Comparison of ENCODE assay signal across 8 cellular contexts in the genomic region with DNA sequence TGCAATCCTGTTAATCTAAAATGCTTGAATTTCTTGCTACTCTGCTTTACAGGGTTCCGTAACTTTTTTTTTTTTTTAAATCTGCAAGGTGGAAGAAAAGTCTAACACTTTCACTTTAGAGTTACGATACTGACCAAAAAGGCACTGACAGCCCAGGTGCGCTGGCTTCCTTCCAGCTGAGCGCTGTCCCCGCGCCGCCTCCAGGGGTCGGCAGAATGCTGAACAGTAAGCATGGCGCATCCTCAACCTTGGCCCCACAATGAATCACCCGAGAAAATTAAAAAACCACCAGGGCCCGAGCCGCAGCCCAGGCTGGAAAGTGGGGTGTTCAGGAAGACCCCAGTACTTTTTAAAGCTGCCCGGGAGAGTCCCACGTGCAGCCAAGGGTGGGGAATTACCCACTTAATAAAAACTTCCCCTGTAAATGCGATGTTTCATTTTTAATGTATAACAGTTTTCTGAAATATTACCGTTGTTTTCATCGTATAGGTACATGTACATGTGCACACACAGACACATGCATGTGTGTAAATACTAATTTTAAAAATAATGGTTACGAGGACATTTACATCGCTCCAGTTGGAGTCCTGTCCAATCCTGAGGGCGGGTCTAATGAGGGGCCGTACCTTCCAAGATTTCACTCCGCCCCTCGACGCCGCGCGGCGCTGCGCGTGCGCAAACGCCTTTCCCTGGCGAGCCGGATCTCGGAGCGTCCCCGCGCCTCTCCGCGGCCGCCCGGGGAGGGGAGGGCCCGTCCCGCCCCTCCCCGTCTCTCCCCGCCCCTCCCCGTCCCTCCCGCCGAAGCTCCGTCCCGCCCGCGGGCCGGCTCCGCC. TPM values are rescaled to one million over a fixed set of nuclear protein-coding genes. Genes with fewer than 3 reads are reported as not detected.
DNase-seq lines count a peak whose midpoint lies in the region; ATAC-seq and TF ChIP-seq lines count a peak whose summit lies in the region.

No MANE protein-coding gene starts in this region.

- peak overlapping the region; percentile 97 for H3K4me3 Mint-ChIP-seq in type B pancreatic cell

- peaks cover 2% of the 10 kb centered on the region for H3K27me3 Mint-ChIP-seq in type B pancreatic cell

- H3K4me1 Mint-ChIP-seq in type B pancreatic cell (ENCODE audit: unreplicated experiment) = no peaks in the 10 kb centered on the region

- H3K4me1 ChIP-seq in adrenal gland (replicated peaks in 1 of 2) (peaks cover 4 to 17% of the 10 kb centered on the region in 2 donors), heart right ventricle (peaks cover 0 to 35% (median 20%) of the 10 kb centered on the region in 9 donors)

- no peak for TF ChIP-seq POLR2A in adrenal gland (IDR thresholded peaks at IDR 0.05)

- TF ChIP-seq CTCF in GM12875 (IDR thresholded peaks at IDR 0.05; ENCODE audit: borderline replicate concordance, insufficient read depth, low read depth, low read length) (peak; percentile 75), adrenal gland (IDR thresholded peaks at IDR 0.05) (peak; percentile 37 to 74 (median 60)), heart right ventricle (IDR thresholded peaks at IDR 0.05) (peak in 8 of 9 donors; percentile 41 to 81 (median 64)), type B pancreatic cell (conservative IDR thresholded peaks at IDR 0.05) (peak; percentile 79)

- no peaks in the 10 kb centered on the region for H3K27me3 ChIP-seq in adrenal gland
- no peaks in the 10 kb centered on the region for H3K27me3 ChIP-seq in heart right ventricle

- peak overlapping the region; percentile 94 for H3K27ac Mint-ChIP-seq in type B pancreatic cell

- no peaks in the 10 kb centered on the region for H3K36me3 Mint-ChIP-seq in type B pancreatic cell

- no peaks in the 10 kb centered on the region for H3K9me3 Mint-ChIP-seq in type B pancreatic cell

- peak; percentile 65 for DNase-seq in NCI-H1417 treated with DMSO at 0.1 percent for 48 hours (lab: John Stamatoyannopoulos, UW)
- peak; percentile 93 for DNase-seq in T follicular helper cell (ENCODE audit: low read depth)
- peak; percentile 90 to 97 (median 94) for DNase-seq in adrenal gland
- peak; percentile 93 to 97 for DNase-seq in heart right ventricle
- peak; percentile 89 to 99 (median 92) for DNase-seq in posterior cingulate gyrus
- peak; percentile 97 for DNase-seq in type B pancreatic cell (ENCODE audit: extremely low spot score, unreplicated experiment)

- H3K9me3 ChIP-seq in adrenal gland (replicated peaks in 1 of 3) = no peaks in the 10 kb centered on the region
- no peaks in the 10 kb centered on the region for H3K9me3 ChIP-seq in heart right ventricle

- intact Hi-C loops in adrenal gland (cut with DNase I) = no loop called here
- intact Hi-C loops in heart right ventricle (cut with DNase I) = loop anchor here in 3 of 10 donors (1.0 to 10.0 kb wide), 4 partner anchors 19 to 362 kb away; partner anchors contain the start of genes LATS1 (in 2 of the 3), KATNA1 (in 1 of the 3) and PPIL4 (in 1 of the 3)
- intact Hi-C loops in posterior cingulate gyrus (cut with DNase I) = loop anchor here (2.0 to 5.0 kb wide), 5 partner anchors 19 to 357 kb away; partner anchors contain the start of genes KATNA1, LATS1, LRP11 and PPIL4

- H3K27ac ChIP-seq in adrenal gland (peak overlapping the region; percentile 49 to 94 (median 88)), heart right ventricle (peak overlapping the region; percentile 44 to 97 (median 95))

- H3K36me3 ChIP-seq in adrenal gland (replicated peaks in 1 of 2) = no peaks in the 10 kb centered on the region
- no peaks in the 10 kb centered on the region for H3K36me3 ChIP-seq in heart right ventricle

- WGBS in adrenal gland, 4 donors = 0 to 1% (median 1%) methylated on average over 17 to 52 of the region's 55 CpGs
- WGBS in heart right ventricle, 2 donors = 0% methylated on average over 53 to 54 of the region's 55 CpGs

- H3K4me3 ChIP-seq in GM12875 (ENCODE audit: low read depth, low read length) (peak overlapping the region; percentile 79), adrenal gland (peak overlapping the region; percentile 14 to 98 (median 65)), heart right ventricle (peak overlapping the region; percentile 80 to 100 (median 98))

- ATAC-seq in HG02852 (IDR thresholded peaks at IDR 0.05; ENCODE audit: unreplicated experiment) (peak; percentile 68), heart right ventricle (peak; percentile 96 to 98 (median 98))

RNA-seq across cellular contexts. Expression of gene GINM1, which starts 0.4 kb away (rescaled TPM):
- total RNA-seq in adrenal gland (10 to 100 TPM; 53.3 to 74.4 (median 57.8) TPM), heart right ventricle (10 to 100 TPM; 48.6 to 59.3 (median 55.7) TPM), type B pancreatic cell (ENCODE audit: low replicate concordance) (29.2 and 29.4 TPM in 2 replicates)
- polyA plus RNA-seq in adrenal gland (10 to 100 TPM; 21.0 to 69.6 (median 33.0) TPM), heart right ventricle (10 to 100 TPM; 26.8 to 46.1 TPM)

RNA-seq across cellular contexts. Expression of gene PPIL4, which starts 19.9 kb away (rescaled TPM):
- total RNA-seq in adrenal gland (10 to 100 TPM; 17.8 to 56.9 (median 25.8) TPM), heart right ventricle (10 to 100 TPM; 15.2 to 22.0 (median 18.1) TPM), type B pancreatic cell (ENCODE audit: low replicate concordance) (29.4 and 36.7 TPM in 2 replicates)
- polyA plus RNA-seq in adrenal gland (10 to 100 TPM; 15.1 to 38.6 (median 19.1) TPM), heart right ventricle (10 to 100 TPM in 1 of 2 donors, 1 to 10 TPM in 1; 9.4 to 15.1 TPM)

Comparison
In these comparisons a context has a peak if more than half of its experiments do, and no peak if none do; other contexts are left out.
1. Peak in every context shown above with its lines: DNase-seq, ATAC-seq, H3K4me3 ChIP-seq and H3K27ac ChIP-seq.